ENCODE assay signal across 18 cellular contexts in the genomic region with DNA sequence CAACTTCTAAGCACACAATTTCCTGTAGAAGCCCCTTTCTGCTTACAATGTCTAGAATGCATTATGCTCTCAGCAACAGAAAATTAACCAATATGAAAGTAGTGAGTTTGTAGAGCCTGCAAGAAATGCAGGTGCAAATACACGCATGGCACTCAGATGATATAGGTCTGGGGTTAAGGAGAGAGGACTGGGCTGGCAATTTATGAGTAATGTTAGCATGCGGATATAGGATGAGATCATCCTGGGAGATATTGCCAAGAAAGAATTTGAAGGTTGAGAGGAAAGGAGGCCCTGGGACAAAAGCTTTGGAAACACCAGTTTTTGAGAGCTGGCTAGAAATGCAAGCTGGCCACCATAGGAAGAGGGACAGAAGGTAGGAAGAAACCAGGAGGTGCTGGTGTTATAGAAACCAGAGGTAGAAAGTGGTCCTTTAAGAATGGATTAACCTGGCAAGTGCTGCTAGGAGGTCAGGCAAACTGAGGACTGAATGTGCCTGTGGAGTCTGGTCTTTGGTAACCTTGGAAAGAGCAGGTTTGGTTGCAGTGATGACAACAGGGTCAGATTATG.
DNase-seq lines count a peak whose midpoint lies in the region; ATAC-seq, FAIRE-seq and TF ChIP-seq lines count a peak whose summit lies in the region.
"Had no signal": no experiment of that assay in that cellular context is flagged by ENCODE, and none has a peak within 500 bp of the region (broad histone marks: within the 10 kb centered on the region; RNA-seq: fewer than 3 reads in every experiment).

No MANE protein-coding gene starts in this region.

- no peak for ATAC-seq in HG02973 (IDR thresholded peaks at IDR 0.05; ENCODE audit: unreplicated experiment)
- no peak for ATAC-seq in GM18870 (IDR thresholded peaks at IDR 0.05; ENCODE audit: unreplicated experiment)

- no peaks in the 10 kb centered on the region for H4K20me1 ChIP-seq in fibroblast of lung (ENCODE audit: control insufficient read depth, extremely low read depth, insufficient read depth, low read length)

- H2AFZ ChIP-seq in fibroblast of lung (ENCODE audit: low read length): no peak overlapping the region

- H3K27ac ChIP-seq in C4-2B: peak overlapping the region; percentile 54; the same call in 1 of the 2 replicates
- peak overlapping the region; percentile 2 for H3K27ac ChIP-seq in WERI-Rb-1
- no peak overlapping the region for H3K27ac ChIP-seq in fibroblast of lung (ENCODE audit: insufficient read depth, low read length)
- H3K27ac ChIP-seq: neutrophil, right atrium auricular region had no signal

- no peak for FAIRE-seq in HTR-8/SVneo (lab: Jason Lieb, UNC)
- FAIRE-seq: endometrium, islet of Langerhans had no signal

- H3K27me3 ChIP-seq in WERI-Rb-1 (ENCODE audit: insufficient read depth, low read depth, severe bottlenecking): no peaks in the 10 kb centered on the region
- no peaks in the 10 kb centered on the region for H3K27me3 ChIP-seq in fibroblast of lung (ENCODE audit: control insufficient read depth, insufficient read depth, low read length)
- H3K27me3 ChIP-seq: right atrium auricular region had no signal

- H3K36me3 ChIP-seq in WERI-Rb-1: no peaks in the 10 kb centered on the region
- H3K36me3 ChIP-seq in fibroblast of lung (ENCODE audit: control insufficient read depth, insufficient read depth, low read length): no peaks in the 10 kb centered on the region
- H3K36me3 ChIP-seq: neutrophil, right atrium auricular region had no signal

- DNase-seq in HTR-8/SVneo (ENCODE audit: insufficient read length, low spot score) (peak; percentile 46), WERI-Rb-1 (peak; percentile 77), fibroblast of lung (ENCODE audit: low read depth in 2 of 2) (peak; percentile 33 to 47), GM19238 (ENCODE audit: insufficient read length, low spot score) (no peak)
- no peak for DNase-seq in activated CD4-positive, alpha-beta T cell treated with anti-CD3 and anti-CD28 coated beads for 1 hour
- DNase-seq: activated CD4-positive, alpha-beta T cell treated with anti-CD3 and anti-CD28 coated beads for 48 hours; activated naive CD4-positive, alpha-beta T cell treated with anti-CD3 and anti-CD28 coated beads, Interleukin-2, amount 50 U/mL, for 16 hours; Calu3; glutamatergic neuron; SIG-M5; T1000 had no signal

- no peaks in the 10 kb centered on the region for H3K79me2 ChIP-seq in fibroblast of lung (ENCODE audit: control insufficient read depth, insufficient read depth, low read length)

- no peak for TF ChIP-seq CTCF in C4-2B (conservative IDR thresholded peaks at IDR 0.05)
- TF ChIP-seq CTCF in WERI-Rb-1 (IDR thresholded peaks at IDR 0.05; ENCODE audit: low read depth, low read length): no peak
- no peak for TF ChIP-seq CTCF in fibroblast of lung (conservative IDR thresholded peaks at IDR 0.05 in 1 of 2, IDR thresholded peaks at IDR 0.05 in 1 of 2; ENCODE audit: low read depth in 1 of 2, low read length in 2 of 2)

- H3K9me3 ChIP-seq in WERI-Rb-1 (ENCODE audit: severe bottlenecking): peaks cover 7% of the 10 kb centered on the region
- H3K9me3 ChIP-seq in fibroblast of lung (ENCODE audit: control insufficient read depth, insufficient read depth, low read depth, low read length): no peaks in the 10 kb centered on the region
- H3K9me3 ChIP-seq: neutrophil, right atrium auricular region had no signal

- no peak overlapping the region for H3K4me2 ChIP-seq in fibroblast of lung (ENCODE audit: extremely low read depth, insufficient read depth, low read length)

- no peaks in the 10 kb centered on the region for H3K4me1 ChIP-seq in fibroblast of lung (ENCODE audit: control insufficient read depth, extremely low read depth, insufficient read depth, low read length)

- H3K4me3 ChIP-seq in WERI-Rb-1 (ENCODE audit: low read depth, low read length): no peak overlapping the region
- no peak overlapping the region for H3K4me3 ChIP-seq in fibroblast of lung (replicated peaks in 1 of 4; ENCODE audit: control extremely low read depth in 1 of 4, insufficient read depth in 1 of 4, low read depth in 3 of 4, low read length in 4 of 4)
- H3K4me3 ChIP-seq: right atrium auricular region had no signal

- H3K9ac ChIP-seq in fibroblast of lung (ENCODE audit: insufficient read depth, low read length): no peak overlapping the region

Comparison
In these comparisons a context has a peak if more than half of its experiments do, and no peak if none do; other contexts are left out.
1. DNase-seq: peak in HTR-8/SVneo (single experiment), WERI-Rb-1 (single experiment) and fibroblast of lung (2 of 2); none in GM19238 (single experiment) and activated CD4-positive, alpha-beta T cell treated with anti-CD3 and anti-CD28 coated beads for 1 hour (single experiment).